ENCODE assay signal across 1 cellular context in the genomic region with DNA sequence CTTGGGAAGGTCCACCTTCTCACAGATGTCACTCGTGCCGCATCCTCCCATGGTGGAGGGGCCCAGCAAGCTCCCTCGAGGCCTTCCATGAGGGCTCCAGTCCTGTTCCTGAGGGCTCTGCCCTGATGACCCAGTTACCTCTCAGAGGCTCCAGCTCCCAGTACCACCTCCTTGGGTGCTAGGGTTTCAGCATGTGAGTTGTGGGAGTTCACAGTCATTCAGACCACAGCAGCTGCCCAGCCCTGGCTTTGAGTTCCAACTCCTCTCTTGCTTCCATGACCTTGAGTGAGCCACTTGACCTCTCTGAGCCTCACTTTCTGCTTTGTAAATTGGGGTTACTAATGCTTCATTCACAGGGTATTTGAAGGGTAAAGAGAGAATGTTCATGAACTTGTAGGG.
TF ChIP-seq lines count a peak whose summit lies in the region.

No MANE protein-coding gene starts in this region.

TF ChIP-seq in K562, 482 proteins besides CTCF, POLR2A, EP300 and RAD21 (continued from another document):
- TF ChIP-seq, protein P1, sequence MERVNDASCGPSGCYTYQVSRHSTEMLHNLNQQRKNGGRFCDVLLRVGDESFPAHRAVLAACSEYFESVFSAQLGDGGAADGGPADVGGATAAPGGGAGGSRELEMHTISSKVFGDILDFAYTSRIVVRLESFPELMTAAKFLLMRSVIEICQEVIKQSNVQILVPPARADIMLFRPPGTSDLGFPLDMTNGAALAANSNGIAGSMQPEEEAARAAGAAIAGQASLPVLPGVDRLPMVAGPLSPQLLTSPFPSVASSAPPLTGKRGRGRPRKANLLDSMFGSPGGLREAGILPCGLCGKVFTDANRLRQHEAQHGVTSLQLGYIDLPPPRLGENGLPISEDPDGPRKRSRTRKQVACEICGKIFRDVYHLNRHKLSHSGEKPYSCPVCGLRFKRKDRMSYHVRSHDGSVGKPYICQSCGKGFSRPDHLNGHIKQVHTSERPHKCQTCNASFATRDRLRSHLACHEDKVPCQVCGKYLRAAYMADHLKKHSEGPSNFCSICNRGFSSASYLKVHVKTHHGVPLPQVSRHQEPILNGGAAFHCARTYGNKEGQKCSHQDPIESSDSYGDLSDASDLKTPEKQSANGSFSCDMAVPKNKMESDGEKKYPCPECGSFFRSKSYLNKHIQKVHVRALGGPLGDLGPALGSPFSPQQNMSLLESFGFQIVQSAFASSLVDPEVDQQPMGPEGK (CRISPR knock-in tag; IDR thresholded peaks at IDR 0.05; ENCODE audit: borderline replicate concordance), result no peak
